Comparison of ENCODE assay signal across 17 cellular contexts in genomic region chr13:94673841-94674240, GRCh38. TPM values are rescaled to one million over a fixed set of nuclear protein-coding genes. Genes with fewer than 3 reads are reported as not detected.
"Had no signal": no experiment of that assay in that cellular context is flagged by ENCODE, and none has a peak within 500 bp of the region (broad histone marks: within the 10 kb centered on the region; RNA-seq: fewer than 3 reads in every experiment).

No MANE protein-coding gene starts in this region.

- H3K4me3 Mint-ChIP-seq: activated naive CD4-positive, alpha-beta T cell treated with anti-CD3 and anti-CD28 coated beads, Interleukin-2, amount 50 U/mL, for 24 hours; memory B cell; nephron progenitor cell had no signal

- ATAC-seq: body of pancreas had no signal

- H3K27me3 ChIP-seq: body of pancreas, ovary had no signal

- H3K27ac ChIP-seq: body of pancreas, ovary, stomach, thoracic aorta had no signal

- H3K4me3 ChIP-seq: body of pancreas, ovary, stomach, thoracic aorta had no signal

- H3K4me1 ChIP-seq: body of pancreas, stomach had no signal

- H3K27ac Mint-ChIP-seq: activated naive CD4-positive, alpha-beta T cell treated with anti-CD3 and anti-CD28 coated beads, Interleukin-2, amount 50 U/mL, for 24 hours; memory B cell; nephron progenitor cell had no signal

- H3K36me3 Mint-ChIP-seq: activated naive CD4-positive, alpha-beta T cell treated with anti-CD3 and anti-CD28 coated beads, Interleukin-2, amount 50 U/mL, for 24 hours; memory B cell had no signal

- H3K36me3 ChIP-seq: ovary, stomach, thoracic aorta had no signal

- DNase-seq: activated CD4-positive, alpha-beta T cell treated with anti-CD3 and anti-CD28 coated beads, Interleukin-2, amount 50 U/mL, for 4 hours; activated CD4-positive, CD25-positive, alpha-beta regulatory T cell treated with anti-CD3 and anti-CD28 coated beads, Interleukin-2, amount 50 U/mL, for 72 hours; activated T-cell treated with anti-CD3 and anti-CD28 coated beads, Interleukin-2, amount 50 U/mL, for 1 hour; body of pancreas; central memory CD4-positive, alpha-beta T cell; cortex of kidney; effector CD8-positive, alpha-beta T cell; hypothalamus; nephron progenitor cell; ovary; stimulated activated CD4-positive, alpha-beta T cell treated with anti-CD3 and anti-CD28 coated beads, Interleukin-4, amount 100 ng/mL, for 4 hours; stomach had no signal

- H3K4me1 Mint-ChIP-seq: memory B cell, nephron progenitor cell had no signal

- H3K9me3 ChIP-seq: body of pancreas, ovary, stomach, thoracic aorta had no signal

- H3K9me3 Mint-ChIP-seq: activated naive CD4-positive, alpha-beta T cell treated with anti-CD3 and anti-CD28 coated beads, Interleukin-2, amount 50 U/mL, for 24 hours; memory B cell; nephron progenitor cell had no signal

RNA-seq across cellular contexts. Expression of gene SOX21, which starts 38.5 kb away (rescaled TPM):
- total RNA-seq: glomerular endothelial cell, ovary had no signal
- polyA plus RNA-seq: urinary bladder had no signal
